ENCODE assay signal across 1 cellular context in the genomic region with DNA sequence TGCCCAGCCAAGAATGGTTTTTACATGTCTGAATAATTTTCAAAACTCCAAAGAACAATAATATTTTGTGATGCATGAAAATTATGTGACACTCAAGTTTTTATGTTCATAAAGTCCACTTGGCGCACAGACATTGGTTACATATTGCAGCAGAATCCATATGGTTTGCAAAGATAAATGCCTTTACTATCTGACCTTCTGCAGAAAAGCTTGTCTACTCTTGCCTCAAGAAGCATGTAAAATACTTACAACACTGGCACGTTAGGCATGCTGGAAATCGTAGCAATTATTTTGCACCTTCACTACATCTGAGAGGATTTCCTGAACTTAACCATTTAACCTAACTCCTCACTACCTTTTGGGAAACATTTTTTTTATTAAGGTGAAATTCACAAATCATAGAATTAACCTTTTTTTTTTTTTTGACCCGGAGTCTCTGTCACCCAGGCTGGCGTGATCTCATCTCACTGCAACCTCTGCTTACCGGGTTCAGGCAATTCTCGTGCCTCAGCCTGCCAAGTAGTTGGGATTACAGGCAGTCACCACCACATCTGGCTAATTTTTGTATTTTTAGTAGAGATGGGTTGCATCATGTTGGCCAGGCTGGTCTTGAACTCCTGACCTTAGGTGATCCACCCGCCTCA.
TF ChIP-seq lines count a peak whose summit lies in the region.

No MANE protein-coding gene starts in this region.

TF ChIP-seq in HEK293T, 16 proteins besides CTCF, POLR2A, EP300 and RAD21 (continued from another document):
- TF ChIP-seq NFRKB (IDR thresholded peaks at IDR 0.05) (no peak), HDGF (IDR thresholded peaks at IDR 0.05; ENCODE audit: borderline replicate concordance) (no peak)
